1 cellular context compared by ENCODE assay signal in genomic region chr15:96053039-96054021, GRCh38.
A peak's percentile ranks its signal among the peaks of the same experiment; 100 is the strongest.
TF ChIP-seq lines count a peak whose summit lies in the region.

No MANE protein-coding gene starts in this region.

TF ChIP-seq in HEK293, 187 proteins besides CTCF, POLR2A, EP300 and RAD21 (continued from another document and continues in another):
- TF ChIP-seq, protein P1, sequence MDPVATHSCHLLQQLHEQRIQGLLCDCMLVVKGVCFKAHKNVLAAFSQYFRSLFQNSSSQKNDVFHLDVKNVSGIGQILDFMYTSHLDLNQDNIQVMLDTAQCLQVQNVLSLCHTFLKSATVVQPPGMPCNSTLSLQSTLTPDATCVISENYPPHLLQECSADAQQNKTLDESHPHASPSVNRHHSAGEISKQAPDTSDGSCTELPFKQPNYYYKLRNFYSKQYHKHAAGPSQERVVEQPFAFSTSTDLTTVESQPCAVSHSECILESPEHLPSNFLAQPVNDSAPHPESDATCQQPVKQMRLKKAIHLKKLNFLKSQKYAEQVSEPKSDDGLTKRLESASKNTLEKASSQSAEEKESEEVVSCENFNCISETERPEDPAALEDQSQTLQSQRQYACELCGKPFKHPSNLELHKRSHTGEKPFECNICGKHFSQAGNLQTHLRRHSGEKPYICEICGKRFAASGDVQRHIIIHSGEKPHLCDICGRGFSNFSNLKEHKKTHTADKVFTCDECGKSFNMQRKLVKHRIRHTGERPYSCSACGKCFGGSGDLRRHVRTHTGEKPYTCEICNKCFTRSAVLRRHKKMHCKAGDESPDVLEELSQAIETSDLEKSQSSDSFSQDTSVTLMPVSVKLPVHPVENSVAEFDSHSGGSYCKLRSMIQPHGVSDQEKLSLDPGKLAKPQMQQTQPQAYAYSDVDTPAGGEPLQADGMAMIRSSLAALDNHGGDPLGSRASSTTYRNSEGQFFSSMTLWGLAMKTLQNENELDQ (tag by site-specific recombination; IDR thresholded peaks at IDR 0.05; ENCODE audit: low read depth) = no peak
- no peak for TF ChIP-seq ZNF274 (IDR thresholded peaks at IDR 0.05; ENCODE audit: low read length)
- TF ChIP-seq ZNF274 (tag by site-specific recombination; IDR thresholded peaks at IDR 0.05; ENCODE audit: borderline replicate concordance) = no peak
- TF ChIP-seq BCL11B (tag by site-specific recombination; IDR thresholded peaks at IDR 0.05; ENCODE audit: low read depth) = peak; percentile 97
- TF ChIP-seq ZBTB21 (tag by site-specific recombination; IDR thresholded peaks at IDR 0.05) = peak; percentile 41; the same call in 1 of the 2 replicates
- TF ChIP-seq ZNF660 (tag by site-specific recombination; IDR thresholded peaks at IDR 0.05) = peak; percentile 34; the same call in 1 of the 2 replicates
- TF ChIP-seq ZBTB11 (tag by site-specific recombination; conservative IDR thresholded peaks at IDR 0.05; ENCODE audit: low read depth) = peak; percentile 93
- TF ChIP-seq ZNF23 (tag by site-specific recombination; IDR thresholded peaks at IDR 0.05; ENCODE audit: borderline replicate concordance) = no peak
- 0 out of 2 replicates have a peak, but pooled peaks have one; percentile 56 for TF ChIP-seq ZNF596 (tag by site-specific recombination; IDR thresholded peaks at IDR 0.05)
- no peak for TF ChIP-seq ZSCAN18 (tag by site-specific recombination; IDR thresholded peaks at IDR 0.05)
- no peak for TF ChIP-seq ZNF549 (tag by site-specific recombination; IDR thresholded peaks at IDR 0.05)
- TF ChIP-seq ZNF600 (tag by site-specific recombination; IDR thresholded peaks at IDR 0.05) = no peak
- TF ChIP-seq BCL6B (tag by site-specific recombination; IDR thresholded peaks at IDR 0.05) = 0 out of 2 replicates have a peak, but pooled peaks have one; percentile 6
- TF ChIP-seq ELK4 (IDR thresholded peaks at IDR 0.05; ENCODE audit: borderline replicate concordance, low read depth, low read length) = no peak
- no peak; the same call in 1 of the 2 replicates for TF ChIP-seq ZNF121 (tag by site-specific recombination; IDR thresholded peaks at IDR 0.05)
- TF ChIP-seq ZNF701 (tag by site-specific recombination; IDR thresholded peaks at IDR 0.05) = no peak
- peak; percentile 99 for TF ChIP-seq ZNF843 (tag by site-specific recombination; IDR thresholded peaks at IDR 0.05)
- TF ChIP-seq ZNF423 (tag by site-specific recombination; IDR thresholded peaks at IDR 0.05) = peak; percentile 62; the same call in 1 of the 2 replicates
- TF ChIP-seq, protein P2, sequence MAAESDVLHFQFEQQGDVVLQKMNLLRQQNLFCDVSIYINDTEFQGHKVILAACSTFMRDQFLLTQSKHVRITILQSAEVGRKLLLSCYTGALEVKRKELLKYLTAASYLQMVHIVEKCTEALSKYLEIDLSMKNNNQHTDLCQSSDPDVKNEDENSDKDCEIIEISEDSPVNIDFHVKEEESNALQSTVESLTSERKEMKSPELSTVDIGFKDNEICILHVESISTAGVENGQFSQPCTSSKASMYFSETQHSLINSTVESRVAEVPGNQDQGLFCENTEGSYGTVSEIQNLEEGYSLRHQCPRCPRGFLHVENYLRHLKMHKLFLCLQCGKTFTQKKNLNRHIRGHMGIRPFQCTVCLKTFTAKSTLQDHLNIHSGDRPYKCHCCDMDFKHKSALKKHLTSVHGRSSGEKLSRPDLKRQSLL (tag by site-specific recombination; IDR thresholded peaks at IDR 0.05) = no peak
- peak; percentile 85 for TF ChIP-seq SCRT1 (tag by site-specific recombination; IDR thresholded peaks at IDR 0.05; ENCODE audit: borderline replicate concordance)
- TF ChIP-seq SCRT2 (tag by site-specific recombination; IDR thresholded peaks at IDR 0.05) = peak; percentile 95
- no peak for TF ChIP-seq SALL2 (tag by site-specific recombination; IDR thresholded peaks at IDR 0.05; ENCODE audit: borderline replicate concordance)
- no peak for TF ChIP-seq HOXA7 (CRISPR knock-in tag; IDR thresholded peaks at IDR 0.05; ENCODE audit: borderline replicate concordance)
- TF ChIP-seq ZNF112 (tag by site-specific recombination; IDR thresholded peaks at IDR 0.05) = no peak
- TF ChIP-seq, protein P3, sequence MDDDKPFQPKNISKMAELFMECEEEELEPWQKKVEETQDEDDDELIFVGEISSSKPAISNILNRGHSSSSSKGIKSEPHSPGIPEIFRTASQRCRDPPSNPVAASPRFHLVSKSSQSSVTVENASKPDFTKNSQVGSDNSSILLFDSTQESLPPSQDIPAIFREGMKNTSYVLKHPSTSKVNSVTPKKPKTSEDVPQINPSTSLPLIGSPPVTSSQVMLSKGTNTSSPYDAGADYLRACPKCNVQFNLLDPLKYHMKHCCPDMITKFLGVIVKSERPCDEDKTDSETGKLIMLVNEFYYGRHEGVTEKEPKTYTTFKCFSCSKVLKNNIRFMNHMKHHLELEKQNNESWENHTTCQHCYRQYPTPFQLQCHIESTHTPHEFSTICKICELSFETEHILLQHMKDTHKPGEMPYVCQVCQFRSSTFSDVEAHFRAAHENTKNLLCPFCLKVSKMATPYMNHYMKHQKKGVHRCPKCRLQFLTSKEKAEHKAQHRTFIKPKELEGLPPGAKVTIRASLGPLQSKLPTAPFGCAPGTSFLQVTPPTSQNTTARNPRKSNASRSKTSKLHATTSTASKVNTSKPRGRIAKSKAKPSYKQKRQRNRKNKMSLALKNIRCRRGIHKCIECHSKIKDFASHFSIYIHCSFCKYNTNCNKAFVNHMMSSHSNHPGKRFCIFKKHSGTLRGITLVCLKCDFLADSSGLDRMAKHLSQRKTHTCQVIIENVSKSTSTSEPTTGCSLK (tag by site-specific recombination; IDR thresholded peaks at IDR 0.05) = no peak
- TF ChIP-seq SP3 (tag by site-specific recombination; IDR thresholded peaks at IDR 0.05) = peak; percentile 20; the same call in 1 of the 2 replicates
- peak; percentile 77; the same call in 1 of the 2 replicates for TF ChIP-seq ZNF610 (tag by site-specific recombination; IDR thresholded peaks at IDR 0.05; ENCODE audit: borderline replicate concordance)
- no peak for TF ChIP-seq ZNF133 (tag by site-specific recombination; IDR thresholded peaks at IDR 0.05)
- TF ChIP-seq, protein P4, sequence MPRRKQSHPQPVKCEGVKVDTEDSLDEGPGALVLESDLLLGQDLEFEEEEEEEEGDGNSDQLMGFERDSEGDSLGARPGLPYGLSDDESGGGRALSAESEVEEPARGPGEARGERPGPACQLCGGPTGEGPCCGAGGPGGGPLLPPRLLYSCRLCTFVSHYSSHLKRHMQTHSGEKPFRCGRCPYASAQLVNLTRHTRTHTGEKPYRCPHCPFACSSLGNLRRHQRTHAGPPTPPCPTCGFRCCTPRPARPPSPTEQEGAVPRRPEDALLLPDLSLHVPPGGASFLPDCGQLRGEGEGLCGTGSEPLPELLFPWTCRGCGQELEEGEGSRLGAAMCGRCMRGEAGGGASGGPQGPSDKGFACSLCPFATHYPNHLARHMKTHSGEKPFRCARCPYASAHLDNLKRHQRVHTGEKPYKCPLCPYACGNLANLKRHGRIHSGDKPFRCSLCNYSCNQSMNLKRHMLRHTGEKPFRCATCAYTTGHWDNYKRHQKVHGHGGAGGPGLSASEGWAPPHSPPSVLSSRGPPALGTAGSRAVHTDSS (tag by site-specific recombination; IDR thresholded peaks at IDR 0.05) = no peak; the same call in 1 of the 2 replicates
- TF ChIP-seq, protein P5, sequence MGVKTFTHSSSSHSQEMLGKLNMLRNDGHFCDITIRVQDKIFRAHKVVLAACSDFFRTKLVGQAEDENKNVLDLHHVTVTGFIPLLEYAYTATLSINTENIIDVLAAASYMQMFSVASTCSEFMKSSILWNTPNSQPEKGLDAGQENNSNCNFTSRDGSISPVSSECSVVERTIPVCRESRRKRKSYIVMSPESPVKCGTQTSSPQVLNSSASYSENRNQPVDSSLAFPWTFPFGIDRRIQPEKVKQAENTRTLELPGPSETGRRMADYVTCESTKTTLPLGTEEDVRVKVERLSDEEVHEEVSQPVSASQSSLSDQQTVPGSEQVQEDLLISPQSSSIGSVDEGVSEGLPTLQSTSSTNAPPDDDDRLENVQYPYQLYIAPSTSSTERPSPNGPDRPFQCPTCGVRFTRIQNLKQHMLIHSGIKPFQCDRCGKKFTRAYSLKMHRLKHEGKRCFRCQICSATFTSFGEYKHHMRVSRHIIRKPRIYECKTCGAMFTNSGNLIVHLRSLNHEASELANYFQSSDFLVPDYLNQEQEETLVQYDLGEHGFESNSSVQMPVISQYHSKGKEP (tag by site-specific recombination; IDR thresholded peaks at IDR 0.05) = peak; percentile 97
- peak; percentile 85 for TF ChIP-seq ZNF366 (tag by site-specific recombination; conservative IDR thresholded peaks at IDR 0.05)
- no peak for TF ChIP-seq ZNF473 (tag by site-specific recombination; IDR thresholded peaks at IDR 0.05)
- TF ChIP-seq ZNF114 (tag by site-specific recombination; IDR thresholded peaks at IDR 0.05) = no peak
- TF ChIP-seq ZNF670 (tag by site-specific recombination; IDR thresholded peaks at IDR 0.05; ENCODE audit: low read depth) = no peak
- TF ChIP-seq ZNF132 (tag by site-specific recombination; IDR thresholded peaks at IDR 0.05; ENCODE audit: borderline replicate concordance) = no peak
- no peak for TF ChIP-seq ZFP69B (tag by site-specific recombination; IDR thresholded peaks at IDR 0.05)
- 0 out of 2 replicates have a peak, but pooled peaks have one; percentile 31 for TF ChIP-seq ZSCAN5A (tag by site-specific recombination; IDR thresholded peaks at IDR 0.05)
- no peak for TF ChIP-seq RBAK (tag by site-specific recombination; IDR thresholded peaks at IDR 0.05)
- TF ChIP-seq GFI1B (tag by site-specific recombination; IDR thresholded peaks at IDR 0.05) = peak; percentile 78
- 0 out of 2 replicates have a peak, but pooled peaks have one; percentile 75 for TF ChIP-seq INSM2 (tag by site-specific recombination; IDR thresholded peaks at IDR 0.05)
